Comparison of ENCODE assay signal across 32 cellular contexts in genomic region chr6:90654166-90654565, GRCh38.
"Had no signal": no experiment of that assay in that cellular context is flagged by ENCODE, and none has a peak within 500 bp of the region (broad histone marks: within the 10 kb centered on the region; RNA-seq: fewer than 3 reads in every experiment).

No MANE protein-coding gene starts in this region.

- H3K4me1 ChIP-seq: colonic mucosa, gastroesophageal sphincter, heart left ventricle, right atrium auricular region, suprapubic skin, transverse colon, upper lobe of right lung, uterus had no signal

- DNase-seq: colonic mucosa; effector CD8-positive, alpha-beta T cell; endodermal cell; foreskin fibroblast; heart left ventricle; kidney; mucosa of descending colon; naive B cell; nucleus accumbens; stimulated activated CD4-positive, alpha-beta T cell treated with anti-CD3 and anti-CD28 coated beads, Interleukin-12 subunit alpha, Interleukin-12 subunit beta, amount 100 ng/mL, for 4 hours; stimulated activated CD4-positive, alpha-beta T cell treated with anti-CD3 and anti-CD28 coated beads, Interleukin-1b, Interleukin-23, amount 100 ng/mL, for 48 hours; stimulated activated CD4-positive, alpha-beta T cell treated with anti-CD3 and anti-CD28 coated beads, Interleukin-4, amount 100 ng/mL, for 1 hour; stimulated activated CD8-positive, alpha-beta memory T cell treated with anti-CD3 and anti-CD28 coated beads, Interleukin-4, amount 100 ng/mL, for 48 hours; stimulated activated naive CD4-positive, alpha-beta T cell; stimulated activated naive CD8-positive, alpha-beta T cell treated with anti-CD3 and anti-CD28 coated beads, Interleukin-15, amount 100 ng/mL, for 72 hours; transverse colon; upper lobe of right lung; uterus had no signal

- H3K36me3 ChIP-seq: colonic mucosa, gastroesophageal sphincter, heart left ventricle, right atrium auricular region, suprapubic skin, transverse colon, upper lobe of right lung, uterus had no signal

- H3K27me3 Mint-ChIP-seq: dendritic cell treated with granulocyte-macrophage colony-stimulating factor and Interleukin-4, amounts not matched to agents 40 ng/mL and 50 ng/mL, for 4 days had no signal

- H3K27ac ChIP-seq: colonic mucosa, epithelial cell of prostate, gastroesophageal sphincter, heart left ventricle, hepatocyte, right atrium auricular region, suprapubic skin, transverse colon, upper lobe of right lung, uterus had no signal

- H3K4me3 Mint-ChIP-seq: dendritic cell treated with granulocyte-macrophage colony-stimulating factor and Interleukin-4, amounts not matched to agents 40 ng/mL and 50 ng/mL, for 4 days; endodermal cell; memory B cell; mesothelial cell of epicardium; naive B cell; natural killer cell treated with Interleukin-12 subunit alpha and Interleukin-12 subunit beta and Interleukin-15 and Interleukin-18, amount 100 ng/mL, for 72 hours; stimulated activated naive CD8-positive, alpha-beta T cell treated with anti-CD3 and anti-CD28 coated beads, Interleukin-15, amount 100 ng/mL, for 72 hours had no signal

- H3K27me3 ChIP-seq: colonic mucosa, right atrium auricular region, suprapubic skin, transverse colon, upper lobe of right lung, uterus had no signal

- H3K27ac Mint-ChIP-seq: dendritic cell treated with granulocyte-macrophage colony-stimulating factor and Interleukin-4, amounts not matched to agents 40 ng/mL and 50 ng/mL, for 4 days; endodermal cell; memory B cell; mesothelial cell of epicardium; naive B cell; natural killer cell treated with Interleukin-12 subunit alpha and Interleukin-12 subunit beta and Interleukin-15 and Interleukin-18, amount 100 ng/mL, for 72 hours; stimulated activated naive CD8-positive, alpha-beta T cell treated with anti-CD3 and anti-CD28 coated beads, Interleukin-15, amount 100 ng/mL, for 72 hours had no signal

- ATAC-seq: esophagus mucosa; gastroesophageal sphincter; heart left ventricle; left lobe of liver; mucosa of descending colon; sciatic nerve; stimulated activated naive CD8-positive, alpha-beta T cell treated with anti-CD3 and anti-CD28 coated beads, Interleukin-15, amount 100 ng/mL, for 72 hours; upper lobe of right lung had no signal

- H3K4me2 ChIP-seq: hepatocyte, smooth muscle cell had no signal

- H3K4me1 Mint-ChIP-seq: stimulated activated naive CD8-positive, alpha-beta T cell treated with anti-CD3 and anti-CD28 coated beads, Interleukin-15, amount 100 ng/mL, for 72 hours had no signal

- H3K36me3 Mint-ChIP-seq: memory B cell; mesothelial cell of epicardium; natural killer cell treated with Interleukin-12 subunit alpha and Interleukin-12 subunit beta and Interleukin-15 and Interleukin-18, amount 100 ng/mL, for 72 hours had no signal

- H3K79me2 ChIP-seq: hepatocyte had no signal

- H3K9me3 ChIP-seq: colonic mucosa, gastroesophageal sphincter, heart left ventricle, mucosa of descending colon, right atrium auricular region, suprapubic skin, transverse colon, upper lobe of right lung, uterus had no signal

- H2AFZ ChIP-seq: hepatocyte had no signal

- H3K4me3 ChIP-seq: colonic mucosa, gastroesophageal sphincter, heart left ventricle, hepatocyte, lung, mucosa of descending colon, right atrium auricular region, smooth muscle cell, suprapubic skin, transverse colon, upper lobe of right lung, uterus had no signal

- H3K9me3 Mint-ChIP-seq: dendritic cell treated with granulocyte-macrophage colony-stimulating factor and Interleukin-4, amounts not matched to agents 40 ng/mL and 50 ng/mL, for 4 days; memory B cell; mesothelial cell of epicardium; natural killer cell treated with Interleukin-12 subunit alpha and Interleukin-12 subunit beta and Interleukin-15 and Interleukin-18, amount 100 ng/mL, for 72 hours; stimulated activated naive CD8-positive, alpha-beta T cell treated with anti-CD3 and anti-CD28 coated beads, Interleukin-15, amount 100 ng/mL, for 72 hours had no signal
